In genomic region chr7:137916564-137916963, GRCh38 we compare ENCODE assay signal across 1 cellular context.
TF ChIP-seq lines count a peak whose summit lies in the region.

No MANE protein-coding gene starts in this region.

TF ChIP-seq in GM23338, 12 proteins besides CTCF, POLR2A, EP300 and RAD21 (continued from another document):
- no peak for TF ChIP-seq ETS1 (IDR thresholded peaks at IDR 0.05)
